Comparison of ENCODE assay signal across 1 cellular context in the genomic region with DNA sequence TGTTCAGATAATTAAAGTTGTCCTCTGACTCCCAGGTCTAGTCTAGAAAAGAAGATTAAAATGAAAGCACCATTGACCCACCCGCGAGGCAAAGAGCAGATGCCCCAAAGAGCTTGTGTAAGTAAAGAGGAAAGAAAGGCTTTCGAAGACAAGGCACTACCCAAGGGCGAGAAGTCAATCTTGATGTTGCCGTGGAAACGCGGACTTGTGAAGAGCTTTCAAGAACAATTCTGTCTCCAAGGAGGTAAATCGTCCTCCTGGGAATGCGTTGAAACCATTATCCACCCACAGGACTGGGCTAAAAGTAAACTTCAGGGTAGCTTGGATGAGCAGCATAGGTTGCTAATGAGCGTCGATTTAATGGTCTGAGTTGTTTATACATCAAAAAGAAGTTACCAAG.
TF ChIP-seq lines count a peak whose summit lies in the region.

No MANE protein-coding gene starts in this region.

TF ChIP-seq in HepG2, 621 proteins besides CTCF, POLR2A, EP300 and RAD21 (continued from another document):
- TF ChIP-seq, protein P1, sequence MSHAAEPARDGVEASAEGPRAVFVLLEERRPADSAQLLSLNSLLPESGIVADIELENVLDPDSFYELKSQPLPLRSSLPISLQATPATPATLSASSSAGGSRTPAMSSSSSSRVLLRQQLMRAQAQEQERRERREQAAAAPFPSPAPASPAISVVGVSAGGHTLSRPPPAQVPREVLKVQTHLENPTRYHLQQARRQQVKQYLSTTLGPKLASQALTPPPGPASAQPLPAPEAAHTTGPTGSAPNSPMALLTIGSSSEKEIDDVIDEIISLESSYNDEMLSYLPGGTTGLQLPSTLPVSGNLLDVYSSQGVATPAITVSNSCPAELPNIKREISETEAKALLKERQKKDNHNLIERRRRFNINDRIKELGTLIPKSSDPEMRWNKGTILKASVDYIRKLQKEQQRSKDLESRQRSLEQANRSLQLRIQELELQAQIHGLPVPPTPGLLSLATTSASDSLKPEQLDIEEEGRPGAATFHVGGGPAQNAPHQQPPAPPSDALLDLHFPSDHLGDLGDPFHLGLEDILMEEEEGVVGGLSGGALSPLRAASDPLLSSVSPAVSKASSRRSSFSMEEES (CRISPR knock-in tag; IDR thresholded peaks at IDR 0.05), result no peak
- TF ChIP-seq, protein P2, sequence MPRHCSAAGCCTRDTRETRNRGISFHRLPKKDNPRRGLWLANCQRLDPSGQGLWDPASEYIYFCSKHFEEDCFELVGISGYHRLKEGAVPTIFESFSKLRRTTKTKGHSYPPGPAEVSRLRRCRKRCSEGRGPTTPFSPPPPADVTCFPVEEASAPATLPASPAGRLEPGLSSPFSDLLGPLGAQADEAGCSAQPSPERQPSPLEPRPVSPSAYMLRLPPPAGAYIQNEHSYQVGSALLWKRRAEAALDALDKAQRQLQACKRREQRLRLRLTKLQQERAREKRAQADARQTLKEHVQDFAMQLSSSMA (CRISPR knock-in tag; IDR thresholded peaks at IDR 0.05), result no peak
- TF ChIP-seq BCL3 (CRISPR knock-in tag; IDR thresholded peaks at IDR 0.05), result no peak
